ENCODE assay signal across 10 cellular contexts in genomic region chr4:87555751-87556619, GRCh38. TPM values are rescaled to one million over a fixed set of nuclear protein-coding genes. Genes with fewer than 3 reads are reported as not detected.
DNase-seq lines count a peak whose midpoint lies in the region; ATAC-seq and TF ChIP-seq lines count a peak whose summit lies in the region.
"Had no signal": no experiment of that assay in that cellular context is flagged by ENCODE, and none has a peak within 500 bp of the region (broad histone marks: within the 10 kb centered on the region; RNA-seq: fewer than 3 reads in every experiment).

No MANE protein-coding gene starts in this region.

- H3K4me3 ChIP-seq in upper lobe of right lung, result no peak overlapping the region
- H3K4me3 ChIP-seq in ovary, result no peak overlapping the region

- H3K27me3 Mint-ChIP-seq in activated T-cell treated with anti-CD3 and anti-CD28 coated beads, Interleukin-2, amount 50 U/mL, for 72 hours (ENCODE audit: low read depth), result peaks cover 6% of the 10 kb centered on the region

- no peak for TF ChIP-seq EP300 in ovary (IDR thresholded peaks at IDR 0.05)

- H3K27ac Mint-ChIP-seq in activated T-cell treated with anti-CD3 and anti-CD28 coated beads, Interleukin-2, amount 50 U/mL, for 72 hours, result peak overlapping the region; percentile 10

- peak; percentile 72 to 83 for ATAC-seq in activated T-cell treated with anti-CD3 and anti-CD28 coated beads, Interleukin-2, amount 50 U/mL, for 72 hours (replicated peaks in 1 of 2)
- ATAC-seq in upper lobe of right lung, result peak; percentile 39

- WGBS in ovary, 3 donors, result 90 to 92% (median 91%) methylated on average over 5 of the region's 5 CpGs

- H3K27ac ChIP-seq in upper lobe of right lung (no peak overlapping the region), ovary (no peak overlapping the region)

- H3K9me3 Mint-ChIP-seq in activated T-cell treated with anti-CD3 and anti-CD28 coated beads, Interleukin-2, amount 50 U/mL, for 72 hours, result peaks cover under 1 to 2% of the 10 kb centered on the region in 2 donors
- H3K9me3 Mint-ChIP-seq: brain had no signal

- intact Hi-C loops in upper lobe of right lung (cut with DNase I), result no loop called here
- intact Hi-C loops in ovary (cut with DNase I), result no loop called here

- TF ChIP-seq POLR2A in ovary (IDR thresholded peaks at IDR 0.05), result no peak

- no peaks in the 10 kb centered on the region for H3K4me1 ChIP-seq in upper lobe of right lung
- no peaks in the 10 kb centered on the region for H3K4me1 ChIP-seq in ovary (ENCODE audit: insufficient read depth)

- no peaks in the 10 kb centered on the region for H3K36me3 ChIP-seq in upper lobe of right lung
- H3K36me3 ChIP-seq in ovary, result no peaks in the 10 kb centered on the region

- TF ChIP-seq CTCF in upper lobe of right lung (IDR thresholded peaks at IDR 0.05), result no peak
- no peak for TF ChIP-seq CTCF in ovary (IDR thresholded peaks at IDR 0.05)

- no peaks in the 10 kb centered on the region for H3K27me3 ChIP-seq in upper lobe of right lung
- H3K27me3 ChIP-seq in ovary, result no peaks in the 10 kb centered on the region

- peaks cover 26% of the 10 kb centered on the region for H3K4me1 Mint-ChIP-seq in activated T-cell treated with anti-CD3 and anti-CD28 coated beads, Interleukin-2, amount 50 U/mL, for 72 hours (ENCODE audit: low read depth)
- H3K4me1 Mint-ChIP-seq: brain had no signal

- H3K36me3 Mint-ChIP-seq in activated T-cell treated with anti-CD3 and anti-CD28 coated beads, Interleukin-2, amount 50 U/mL, for 72 hours (ENCODE audit: insufficient read depth in 2 of 2), result no peaks in the 10 kb centered on the region
- H3K36me3 Mint-ChIP-seq: brain had no signal

- peak overlapping the region in 1 of 2 donors; percentile 2 for H3K4me3 Mint-ChIP-seq in activated T-cell treated with anti-CD3 and anti-CD28 coated beads, Interleukin-2, amount 50 U/mL, for 72 hours
- H3K4me3 Mint-ChIP-seq: brain had no signal

- DNase-seq in activated T-cell treated with anti-CD3 and anti-CD28 coated beads, Interleukin-2, amount 50 U/mL, for 72 hours, result peak; percentile 15 to 23
- DNase-seq in activated T-cell treated with anti-CD3 and anti-CD28 coated beads, Interleukin-2, amount 50 U/mL, for 48 hours, result no peak
- DNase-seq in SW480 (ENCODE audit: low spot score), result peak; percentile 2
- DNase-seq in fibroblast of the conjunctiva (ENCODE audit: low read depth), result peak; percentile 75
- no peak for DNase-seq in upper lobe of right lung
- no peak for DNase-seq in DMS79 (lab: John Stamatoyannopoulos, UW)
- DNase-seq in ovary, result no peak
- no peak for DNase-seq in islet precursor cell

- H3K9me3 ChIP-seq in upper lobe of right lung (no peaks in the 10 kb centered on the region), ovary (no peaks in the 10 kb centered on the region)

RNA-seq across cellular contexts. Expression of gene SPARCL1, which starts 26.8 kb away (rescaled TPM):
- not detected for total RNA-seq in activated T-cell treated with anti-CD3 and anti-CD28 coated beads, Interleukin-2, amount 50 U/mL, for 72 hours
- total RNA-seq in upper lobe of right lung, result 369 TPM
- total RNA-seq in ovary, result 100 to 1,000 TPM; 116 to 396 (median 243) TPM
- polyA plus RNA-seq in ovary, result 1,000 to 10,000 TPM in 1 of 2 donors, 100 to 1,000 TPM in 1; 433 to 1,049 TPM

RNA-seq across cellular contexts. Expression of gene DSPP, which starts 52.3 kb away (rescaled TPM):
- not detected for total RNA-seq in activated T-cell treated with anti-CD3 and anti-CD28 coated beads, Interleukin-2, amount 50 U/mL, for 72 hours
- total RNA-seq in upper lobe of right lung (not detected), ovary (under 1 TPM in 1 of 7 donors, not detected in 6; 0.07 TPM)
- not detected for polyA plus RNA-seq in ovary
- total RNA-seq: urinary bladder had no signal
- polyA plus RNA-seq: urinary bladder had no signal

Comparison
In these comparisons a context has a peak if more than half of its experiments do, and no peak if none do; other contexts are left out.
1. DNase-seq: peak in activated T-cell treated with anti-CD3 and anti-CD28 coated beads, Interleukin-2, amount 50 U/mL, for 72 hours (2 of 2), SW480 (single experiment) and fibroblast of the conjunctiva (single experiment); none in activated T-cell treated with anti-CD3 and anti-CD28 coated beads, Interleukin-2, amount 50 U/mL, for 48 hours (0 of 2), upper lobe of right lung (single experiment), DMS79 (single experiment), ovary (0 of 5) and islet precursor cell (single experiment).
2. RNA of gene SPARCL1, which starts 26.8 kb away (total RNA-seq): 369 TPM in upper lobe of right lung (single experiment) and 116 to 396 TPM in ovary; not detected in activated T-cell treated with anti-CD3 and anti-CD28 coated beads, Interleukin-2, amount 50 U/mL, for 72 hours; every median in the first group is over 100 times any median in the second.